Comparison of ENCODE assay signal across 9 cellular contexts in genomic region chr11:71454470-71455113, GRCh38. TPM values are rescaled to one million over a fixed set of nuclear protein-coding genes. Genes with fewer than 3 reads are reported as not detected.
DNase-seq lines count a peak whose midpoint lies in the region; ATAC-seq and TF ChIP-seq lines count a peak whose summit lies in the region.
"Had no signal": no experiment of that assay in that cellular context is flagged by ENCODE, and none has a peak within 500 bp of the region (broad histone marks: within the 10 kb centered on the region; RNA-seq: fewer than 3 reads in every experiment).

No MANE protein-coding gene starts in this region.

- POLR2A ChIA-PET in CD8-positive, alpha-beta T cell (lab: Charles Lee), result no interaction called here

- H3K4me1 Mint-ChIP-seq in CD8-positive, alpha-beta T cell (ENCODE audit: low read depth), result peaks cover 54% of the 10 kb centered on the region
- H3K4me1 Mint-ChIP-seq in activated T-cell treated with anti-CD3 and anti-CD28 coated beads, Interleukin-2, amount 50 U/mL, for 72 hours (ENCODE audit: low read depth), result peaks cover 44% of the 10 kb centered on the region
- H3K4me1 Mint-ChIP-seq in memory B cell, result peaks cover 22% of the 10 kb centered on the region

- no peak for ATAC-seq in CD8-positive, alpha-beta T cell
- ATAC-seq in activated T-cell treated with anti-CD3 and anti-CD28 coated beads, Interleukin-2, amount 50 U/mL, for 72 hours (replicated peaks in 1 of 2), result no peak
- no peak for ATAC-seq in memory B cell (ENCODE audit: low read depth)
- ATAC-seq in GM21529 (IDR thresholded peaks at IDR 0.05; ENCODE audit: unreplicated experiment), result no peak
- no peak for ATAC-seq in HG03571 (IDR thresholded peaks at IDR 0.05; ENCODE audit: unreplicated experiment)
- ATAC-seq: left ventricle myocardium superior had no signal

- peak in 4 of 7 experiments; percentile 13 to 61 (median 40) for DNase-seq in CD8-positive, alpha-beta T cell
- no peak for DNase-seq in HL-60 (ENCODE audit: low read depth in 1 of 2, low spot score in 1 of 2)
- no peak for DNase-seq in activated T-cell treated with anti-CD3 and anti-CD28 coated beads, Interleukin-2, amount 50 U/mL, for 72 hours
- no peak for DNase-seq in memory B cell (ENCODE audit: low spot score in 2 of 2)
- DNase-seq in KBM-7, result no peak
- DNase-seq in foreskin fibroblast, result no peak
- DNase-seq: left ventricle myocardium superior had no signal

- H3K27ac Mint-ChIP-seq in CD8-positive, alpha-beta T cell, result peak overlapping the region; percentile 12
- H3K27ac Mint-ChIP-seq in activated T-cell treated with anti-CD3 and anti-CD28 coated beads, Interleukin-2, amount 50 U/mL, for 72 hours, result no peak overlapping the region
- no peak overlapping the region for H3K27ac Mint-ChIP-seq in memory B cell

- H3K4me3 Mint-ChIP-seq in CD8-positive, alpha-beta T cell, result peak overlapping the region; percentile 65
- peak overlapping the region; percentile 59 to 85 for H3K4me3 Mint-ChIP-seq in activated T-cell treated with anti-CD3 and anti-CD28 coated beads, Interleukin-2, amount 50 U/mL, for 72 hours
- peak overlapping the region; percentile 78 for H3K4me3 Mint-ChIP-seq in memory B cell

- peak; percentile 53 for TF ChIP-seq CTCF in CD8-positive, alpha-beta T cell (IDR thresholded peaks at IDR 0.05)
- TF ChIP-seq CTCF in HL-60 (IDR thresholded peaks at IDR 0.05; ENCODE audit: insufficient read depth, low read length) (no peak), foreskin fibroblast (IDR thresholded peaks at IDR 0.05; ENCODE audit: low read depth, low read length) (no peak)

- H3K27ac ChIP-seq in CD8-positive, alpha-beta T cell (ENCODE audit: low read depth, low read length), result no peak overlapping the region
- no peak overlapping the region for H3K27ac ChIP-seq in HL-60 (replicated peaks)

- no peaks in the 10 kb centered on the region for H3K9me3 Mint-ChIP-seq in CD8-positive, alpha-beta T cell
- H3K9me3 Mint-ChIP-seq in activated T-cell treated with anti-CD3 and anti-CD28 coated beads, Interleukin-2, amount 50 U/mL, for 72 hours, result no peaks in the 10 kb centered on the region
- H3K9me3 Mint-ChIP-seq in memory B cell, result no peaks in the 10 kb centered on the region

- H3K36me3 Mint-ChIP-seq in CD8-positive, alpha-beta T cell, result peaks cover 53% of the 10 kb centered on the region
- H3K36me3 Mint-ChIP-seq in activated T-cell treated with anti-CD3 and anti-CD28 coated beads, Interleukin-2, amount 50 U/mL, for 72 hours (ENCODE audit: insufficient read depth in 2 of 2), result peaks cover 9 to 14% of the 10 kb centered on the region in 2 donors
- H3K36me3 Mint-ChIP-seq in memory B cell, result peaks cover 16% of the 10 kb centered on the region

- peaks cover 29% of the 10 kb centered on the region for H3K36me3 ChIP-seq in CD8-positive, alpha-beta T cell (ENCODE audit: insufficient read depth, low read length)

- intact Hi-C loops in CD8-positive, alpha-beta T cell (cut with DNase I, micrococcal nuclease), result loop anchor here (5.0 to 10.0 kb wide), 8 partner anchors 330 to 1777 kb away; partner anchors contain the start of genes FADD (in 1 of the 2), INPPL1 (in 1 of the 2), LRRC51 (in 1 of the 2) and LTO1 (in 1 of the 2)

- H3K27me3 Mint-ChIP-seq in CD8-positive, alpha-beta T cell (ENCODE audit: low read depth), result no peaks in the 10 kb centered on the region
- H3K27me3 Mint-ChIP-seq in activated T-cell treated with anti-CD3 and anti-CD28 coated beads, Interleukin-2, amount 50 U/mL, for 72 hours (ENCODE audit: low read depth), result no peaks in the 10 kb centered on the region
- H3K27me3 Mint-ChIP-seq in memory B cell, result no peaks in the 10 kb centered on the region

- CTCF ChIA-PET in CD8-positive, alpha-beta T cell (lab: Charles Lee), result interaction anchor here (1.6 to 1.8 kb wide), 2 partner anchors 9 to 639 kb away, joined by 7 to 10 read pairs; no protein-coding TSS in a partner anchor

- H3K27me3 ChIP-seq in CD8-positive, alpha-beta T cell (ENCODE audit: insufficient read depth, low read length), result no peaks in the 10 kb centered on the region
- H3K27me3 ChIP-seq in HL-60 (ENCODE audit: insufficient read depth, poor library complexity, severe bottlenecking), result no peaks in the 10 kb centered on the region

- H3K4me1 ChIP-seq in CD8-positive, alpha-beta T cell (ENCODE audit: insufficient read depth, low read length), result peaks cover 31% of the 10 kb centered on the region

- no peaks in the 10 kb centered on the region for H3K9me3 ChIP-seq in CD8-positive, alpha-beta T cell (ENCODE audit: low read length)

- in situ Hi-C loops in KBM-7 (cut with MboI; ENCODE audit: low pct_unique_long_range_greater_than_20kb, low sequenced_read_pairs), result no loop called here

- H3K4me3 ChIP-seq in CD8-positive, alpha-beta T cell (ENCODE audit: low read depth, low read length), result no peak overlapping the region
- H3K4me3 ChIP-seq in HL-60 (replicated peaks; ENCODE audit: insufficient read depth, low read length), result peak overlapping the region; percentile 87
- H3K4me3 ChIP-seq in foreskin fibroblast (ENCODE audit: low read depth in 1 of 2, low read length in 2 of 2), result no peak overlapping the region

RNA-seq across cellular contexts. Expression of gene NADSYN1, which starts 1.6 kb away (rescaled TPM):
- 100 to 1,000 TPM; 120 TPM for total RNA-seq in CD8-positive, alpha-beta T cell
- total RNA-seq in activated T-cell treated with anti-CD3 and anti-CD28 coated beads, Interleukin-2, amount 50 U/mL, for 72 hours, result 100 to 1,000 TPM; 107 to 111 TPM

RNA-seq across cellular contexts. Expression of gene DHCR7, which starts 6.4 kb away (rescaled TPM):
- total RNA-seq in CD8-positive, alpha-beta T cell, result 10 to 100 TPM; 33.9 to 40.0 TPM
- total RNA-seq in activated T-cell treated with anti-CD3 and anti-CD28 coated beads, Interleukin-2, amount 50 U/mL, for 72 hours, result 10 to 100 TPM; 22.2 to 23.4 TPM

Comparison
In these comparisons a context has a peak if more than half of its experiments do, and no peak if none do; other contexts are left out.
1. DNase-seq: peak in CD8-positive, alpha-beta T cell (4 of 7); none in HL-60 (0 of 2), activated T-cell treated with anti-CD3 and anti-CD28 coated beads, Interleukin-2, amount 50 U/mL, for 72 hours (0 of 2), memory B cell (0 of 2), KBM-7 (single experiment) and foreskin fibroblast (0 of 2).
2. Peak in every context shown above with its lines, with median percentiles within 50 percentile points of each other: H3K4me3 Mint-ChIP-seq.